ENCODE assay signal across 1 cellular context in the genomic region with DNA sequence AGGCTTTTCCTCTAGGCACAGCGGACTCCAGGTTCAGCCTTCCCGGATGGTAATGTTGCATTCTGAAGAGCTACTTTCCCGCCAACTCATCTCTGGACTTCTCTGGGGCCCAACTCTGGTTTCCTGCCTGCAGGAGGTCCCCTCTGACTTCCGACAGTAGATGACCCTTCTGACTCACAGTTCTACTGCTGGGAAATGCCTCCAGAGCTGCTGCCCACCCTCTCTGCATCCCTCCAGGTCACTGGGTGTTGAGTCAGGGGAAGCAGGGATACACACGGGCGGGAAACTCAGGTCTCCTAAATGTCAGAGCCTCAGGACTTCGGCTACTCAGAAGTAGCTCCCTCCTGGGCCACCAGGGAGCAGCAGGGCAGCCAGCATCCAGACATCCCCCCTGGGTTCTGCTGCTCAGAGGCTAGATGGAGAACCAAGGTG.
TF ChIP-seq lines count a peak whose summit lies in the region.

No MANE protein-coding gene starts in this region.

TF ChIP-seq in K562, 482 proteins besides CTCF, POLR2A, EP300 and RAD21 (continued from another document):
- TF ChIP-seq, protein P1, sequence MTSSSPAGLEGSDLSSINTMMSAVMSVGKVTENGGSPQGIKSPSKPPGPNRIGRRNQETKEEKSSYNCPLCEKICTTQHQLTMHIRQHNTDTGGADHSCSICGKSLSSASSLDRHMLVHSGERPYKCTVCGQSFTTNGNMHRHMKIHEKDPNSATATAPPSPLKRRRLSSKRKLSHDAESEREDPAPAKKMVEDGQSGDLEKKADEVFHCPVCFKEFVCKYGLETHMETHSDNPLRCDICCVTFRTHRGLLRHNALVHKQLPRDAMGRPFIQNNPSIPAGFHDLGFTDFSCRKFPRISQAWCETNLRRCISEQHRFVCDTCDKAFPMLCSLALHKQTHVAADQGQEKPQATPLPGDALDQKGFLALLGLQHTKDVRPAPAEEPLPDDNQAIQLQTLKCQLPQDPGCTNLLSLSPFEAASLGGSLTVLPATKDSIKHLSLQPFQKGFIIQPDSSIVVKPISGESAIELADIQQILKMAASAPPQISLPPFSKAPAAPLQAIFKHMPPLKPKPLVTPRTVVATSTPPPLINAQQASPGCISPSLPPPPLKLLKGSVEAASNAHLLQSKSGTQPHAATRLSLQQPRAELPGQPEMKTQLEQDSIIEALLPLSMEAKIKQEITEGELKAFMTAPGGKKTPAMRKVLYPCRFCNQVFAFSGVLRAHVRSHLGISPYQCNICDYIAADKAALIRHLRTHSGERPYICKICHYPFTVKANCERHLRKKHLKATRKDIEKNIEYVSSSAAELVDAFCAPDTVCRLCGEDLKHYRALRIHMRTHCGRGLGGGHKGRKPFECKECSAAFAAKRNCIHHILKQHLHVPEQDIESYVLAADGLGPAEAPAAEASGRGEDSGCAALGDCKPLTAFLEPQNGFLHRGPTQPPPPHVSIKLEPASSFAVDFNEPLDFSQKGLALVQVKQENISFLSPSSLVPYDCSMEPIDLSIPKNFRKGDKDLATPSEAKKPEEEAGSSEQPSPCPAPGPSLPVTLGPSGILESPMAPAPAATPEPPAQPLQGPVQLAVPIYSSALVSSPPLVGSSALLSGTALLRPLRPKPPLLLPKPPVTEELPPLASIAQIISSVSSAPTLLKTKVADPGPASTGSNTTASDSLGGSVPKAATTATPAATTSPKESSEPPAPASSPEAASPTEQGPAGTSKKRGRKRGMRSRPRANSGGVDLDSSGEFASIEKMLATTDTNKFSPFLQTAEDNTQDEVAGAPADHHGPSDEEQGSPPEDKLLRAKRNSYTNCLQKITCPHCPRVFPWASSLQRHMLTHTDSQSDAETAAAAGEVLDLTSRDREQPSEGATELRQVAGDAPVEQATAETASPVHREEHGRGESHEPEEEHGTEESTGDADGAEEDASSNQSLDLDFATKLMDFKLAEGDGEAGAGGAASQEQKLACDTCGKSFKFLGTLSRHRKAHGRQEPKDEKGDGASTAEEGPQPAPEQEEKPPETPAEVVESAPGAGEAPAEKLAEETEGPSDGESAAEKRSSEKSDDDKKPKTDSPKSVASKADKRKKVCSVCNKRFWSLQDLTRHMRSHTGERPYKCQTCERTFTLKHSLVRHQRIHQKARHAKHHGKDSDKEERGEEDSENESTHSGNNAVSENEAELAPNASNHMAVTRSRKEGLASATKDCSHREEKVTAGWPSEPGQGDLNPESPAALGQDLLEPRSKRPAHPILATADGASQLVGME (CRISPR knock-in tag; IDR thresholded peaks at IDR 0.05): no peak
- TF ChIP-seq ZNF175 (CRISPR knock-in tag; IDR thresholded peaks at IDR 0.05; ENCODE audit: low read depth): no peak
- TF ChIP-seq, protein P2, sequence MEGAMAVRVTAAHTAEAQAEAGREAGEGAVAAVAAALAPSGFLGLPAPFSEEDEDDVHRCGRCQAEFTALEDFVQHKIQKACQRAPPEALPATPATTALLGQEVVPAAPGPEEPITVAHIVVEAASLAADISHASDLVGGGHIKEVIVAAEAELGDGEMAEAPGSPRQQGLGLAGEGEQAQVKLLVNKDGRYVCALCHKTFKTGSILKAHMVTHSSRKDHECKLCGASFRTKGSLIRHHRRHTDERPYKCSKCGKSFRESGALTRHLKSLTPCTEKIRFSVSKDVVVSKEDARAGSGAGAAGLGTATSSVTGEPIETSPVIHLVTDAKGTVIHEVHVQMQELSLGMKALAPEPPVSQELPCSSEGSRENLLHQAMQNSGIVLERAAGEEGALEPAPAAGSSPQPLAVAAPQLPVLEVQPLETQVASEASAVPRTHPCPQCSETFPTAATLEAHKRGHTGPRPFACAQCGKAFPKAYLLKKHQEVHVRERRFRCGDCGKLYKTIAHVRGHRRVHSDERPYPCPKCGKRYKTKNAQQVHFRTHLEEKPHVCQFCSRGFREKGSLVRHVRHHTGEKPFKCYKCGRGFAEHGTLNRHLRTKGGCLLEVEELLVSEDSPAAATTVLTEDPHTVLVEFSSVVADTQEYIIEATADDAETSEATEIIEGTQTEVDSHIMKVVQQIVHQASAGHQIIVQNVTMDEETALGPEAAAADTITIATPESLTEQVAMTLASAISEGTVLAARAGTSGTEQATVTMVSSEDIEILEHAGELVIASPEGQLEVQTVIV (CRISPR knock-in tag; IDR thresholded peaks at IDR 0.05; ENCODE audit: borderline replicate concordance): no peak
- no peak for TF ChIP-seq GATAD2B (IDR thresholded peaks at IDR 0.05; ENCODE audit: borderline replicate concordance)
- TF ChIP-seq HMG20A (CRISPR knock-in tag; conservative IDR thresholded peaks at IDR 0.05): no peak
- TF ChIP-seq CTBP1 (IDR thresholded peaks at IDR 0.05; ENCODE audit: borderline replicate concordance): peak; percentile 51; the same call in 1 of the 2 replicates
- TF ChIP-seq U2AF2 (optimal IDR thresholded peaks at IDR 0.05; ENCODE audit: low read depth, low read length): no peak
- no peak for TF ChIP-seq CEBPB (tag; IDR thresholded peaks at IDR 0.05)
TF ChIP-seq in K562: peak in this region for 7.
